ENCODE assay signal across 11 cellular contexts in the genomic region with DNA sequence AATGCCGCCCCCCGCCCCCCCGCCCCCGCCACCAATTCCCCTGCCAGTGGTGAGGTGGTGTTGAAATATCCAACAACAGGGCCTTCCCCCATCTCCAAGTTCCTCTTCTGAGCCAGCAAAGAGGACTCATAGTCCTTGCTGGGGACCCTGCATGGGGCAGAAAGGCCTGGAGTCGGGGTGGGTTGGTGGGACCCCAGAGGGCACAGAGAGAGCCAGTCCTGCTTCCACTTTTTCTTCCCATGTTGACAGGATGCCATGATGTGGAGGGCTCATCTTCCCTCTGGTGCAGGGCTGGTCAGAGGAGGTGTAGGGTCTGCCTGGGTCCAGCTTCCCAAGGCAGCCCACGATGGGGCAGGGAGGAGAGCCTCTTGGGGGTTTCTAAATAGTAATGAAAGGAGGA.
A peak's percentile ranks its signal among the peaks of the same experiment; 100 is the strongest.
DNase-seq lines count a peak whose midpoint lies in the region; ATAC-seq and TF ChIP-seq lines count a peak whose summit lies in the region.
"Had no signal": no experiment of that assay in that cellular context is flagged by ENCODE, and none has a peak within 500 bp of the region (broad histone marks: within the 10 kb centered on the region; RNA-seq: fewer than 3 reads in every experiment).

No MANE protein-coding gene starts in this region.

- DNase-seq in activated CD8-positive, alpha-beta memory T cell treated with anti-CD3 and anti-CD28 coated beads for 24 hours = peak; percentile 55
- DNase-seq in activated CD8-positive, alpha-beta memory T cell treated with anti-CD3 and anti-CD28 coated beads, Interleukin-2, amount 50 U/mL, for 48 hours = no peak
- DNase-seq in NOMO-1 (lab: John Stamatoyannopoulos, UW; ENCODE audit: unreplicated experiment in 2 of 2) (peak; percentile 68 to 70), fibroblast of mammary gland (ENCODE audit: low read depth) (peak; percentile 29), nucleus accumbens (lab: John Stamatoyannopoulos, UW) (no peak)
- no peak for DNase-seq in activated CD4-positive, CD25-positive, alpha-beta regulatory T cell treated with anti-CD3 and anti-CD28 coated beads, Interleukin-2, amount 50 U/mL, for 72 hours
- DNase-seq: MM.1S had no signal

- peak overlapping the region in 12 of 21 experiments; percentile 10 to 76 (median 31) for H3K27ac ChIP-seq in skin epidermis
- H3K27ac ChIP-seq: hepatocyte had no signal

- no peak for ATAC-seq in GM21381 (IDR thresholded peaks at IDR 0.05; ENCODE audit: unreplicated experiment)

- TF ChIP-seq CTCF in fibroblast of mammary gland (conservative IDR thresholded peaks at IDR 0.05; ENCODE audit: control insufficient read depth, insufficient read depth, low read depth, low read length) = no peak

- H3K4me3 ChIP-seq in fibroblast of mammary gland (ENCODE audit: control insufficient read depth, low read depth, low read length) (no peak overlapping the region), skin epidermis (no peak overlapping the region)
- H3K4me3 ChIP-seq: hepatocyte, smooth muscle cell had no signal

Comparison
In these comparisons a context has a peak if more than half of its experiments do, and no peak if none do; other contexts are left out.
1. DNase-seq: peak in activated CD8-positive, alpha-beta memory T cell treated with anti-CD3 and anti-CD28 coated beads for 24 hours (single experiment), NOMO-1 (2 of 2) and fibroblast of mammary gland (single experiment); none in activated CD8-positive, alpha-beta memory T cell treated with anti-CD3 and anti-CD28 coated beads, Interleukin-2, amount 50 U/mL, for 48 hours (single experiment), activated CD4-positive, CD25-positive, alpha-beta regulatory T cell treated with anti-CD3 and anti-CD28 coated beads, Interleukin-2, amount 50 U/mL, for 72 hours (single experiment) and nucleus accumbens (0 of 56).